Comparison of ENCODE assay signal across 17 cellular contexts in genomic region chr6:43778131-43778857, GRCh38. TPM values are rescaled to one million over a fixed set of nuclear protein-coding genes. Genes with fewer than 3 reads are reported as not detected.
A peak's percentile ranks its signal among the peaks of the same experiment; 100 is the strongest.
DNase-seq lines count a peak whose midpoint lies in the region; ATAC-seq and TF ChIP-seq lines count a peak whose summit lies in the region.
"Had no signal": no experiment of that assay in that cellular context is flagged by ENCODE, and none has a peak within 500 bp of the region (broad histone marks: within the 10 kb centered on the region; RNA-seq: fewer than 3 reads in every experiment).

No MANE protein-coding gene starts in this region.

- WGBS in heart left ventricle, 4 donors: 77 to 85% (median 80%) methylated on average over 4 of the region's 4 CpGs

- peak overlapping the region; percentile 98 for H3K27ac ChIP-seq in right atrium auricular region
- peak overlapping the region in 5 of 12 donors; percentile 23 to 94 (median 46) for H3K27ac ChIP-seq in heart left ventricle
- H3K27ac ChIP-seq in epithelial cell of prostate: peak overlapping the region; percentile 90
- peak overlapping the region; percentile 94 to 100 (median 98) for H3K27ac ChIP-seq in gastrocnemius medialis
- H3K27ac ChIP-seq in dorsolateral prefrontal cortex: no peak overlapping the region
- H3K27ac ChIP-seq: HL-60 had no signal

- H3K4me1 ChIP-seq in right atrium auricular region (peaks cover 0 to 78% of the 10 kb centered on the region in 2 donors), heart left ventricle (peaks cover 8 to 98% (median 54%) of the 10 kb centered on the region in 12 donors), gastrocnemius medialis (peaks cover 58 to 73% of the 10 kb centered on the region in 2 donors)

- intact Hi-C loops in heart left ventricle (cut with DNase I): loop anchor here in 4 of 10 donors (5.0 to 10.0 kb wide), 3 partner anchors 59 to 467 kb away; partner anchors contain the start of gene HSP90AB1 (in 1 of the 4)
- intact Hi-C loops in gastrocnemius medialis (cut with DNase I; ENCODE audit: low total_unique reads): no loop called here
- intact Hi-C loops in dorsolateral prefrontal cortex (cut with DNase I): loop anchor here in 1 of 2 donors (10.0 kb wide), 1 partner anchor 447 kb away; the partner anchor contains the start of gene SLC29A1

- no peaks in the 10 kb centered on the region for H3K9me3 ChIP-seq in right atrium auricular region
- no peaks in the 10 kb centered on the region for H3K9me3 ChIP-seq in heart left ventricle
- H3K9me3 ChIP-seq in gastrocnemius medialis: no peaks in the 10 kb centered on the region

- no peaks in the 10 kb centered on the region for H3K27me3 ChIP-seq in right atrium auricular region
- H3K27me3 ChIP-seq in heart left ventricle: no peaks in the 10 kb centered on the region
- no peaks in the 10 kb centered on the region for H3K27me3 ChIP-seq in gastrocnemius medialis
- no peaks in the 10 kb centered on the region for H3K27me3 ChIP-seq in dorsolateral prefrontal cortex

- H3K36me3 ChIP-seq in right atrium auricular region (peaks cover 62% of the 10 kb centered on the region), heart left ventricle (peaks cover 8 to 81% (median 70%) of the 10 kb centered on the region in 9 donors), gastrocnemius medialis (peaks cover 0 to 60% of the 10 kb centered on the region in 2 donors)

- H3K4me3 ChIP-seq in right atrium auricular region (no peak overlapping the region), heart left ventricle (no peak overlapping the region), gastrocnemius medialis (no peak overlapping the region), dorsolateral prefrontal cortex (no peak overlapping the region)

- TF ChIP-seq POLR2A in heart left ventricle (IDR thresholded peaks at IDR 0.05) (no peak), gastrocnemius medialis (IDR thresholded peaks at IDR 0.05) (no peak)

- DNase-seq in right atrium auricular region (ENCODE audit: low spot score) (no peak), heart left ventricle (no peak), epithelial cell of prostate (ENCODE audit: low read depth, low spot score) (no peak), gastrocnemius medialis (no peak), dorsolateral prefrontal cortex (no peak), RPMI8226 (no peak)
- DNase-seq: ACHN; CD4-positive, alpha-beta T cell; GF-D8; HCEC 1CT; KG1; NCI-H1092; NCI-H1694; NCI-H748 treated with DMSO at 0.1 percent for 48 hours had no signal

- in situ Hi-C loops in gastrocnemius medialis (cut with MboI; ENCODE audit: low sequenced_read_pairs in 4 of 4): no loop called here

- ATAC-seq in heart left ventricle: no peak
- no peak for ATAC-seq in gastrocnemius medialis
- no peak for ATAC-seq in HG02852 (IDR thresholded peaks at IDR 0.05; ENCODE audit: unreplicated experiment)
- ATAC-seq: Panc1 had no signal

- TF ChIP-seq CTCF in right atrium auricular region (IDR thresholded peaks at IDR 0.05) (no peak), heart left ventricle (IDR thresholded peaks at IDR 0.05) (no peak), gastrocnemius medialis (IDR thresholded peaks at IDR 0.05 in 4 of 5, conservative IDR thresholded peaks at IDR 0.05 in 1 of 5) (no peak), dorsolateral prefrontal cortex (IDR thresholded peaks at IDR 0.05 in 54 of 56, conservative IDR thresholded peaks at IDR 0.05 in 2 of 56; ENCODE audit: low read depth in 1 of 56, partially characterized antibody in 56 of 56) (no peak)

RNA-seq across cellular contexts. Expression of gene VEGFA, which starts 8.3 kb away (rescaled TPM):
- total RNA-seq in right atrium auricular region (100 to 1,000 TPM; 102 to 132 TPM), heart left ventricle (100 to 1,000 TPM in 7 of 9 donors, 10 to 100 TPM in 2; 83.0 to 238 (median 171) TPM), gastrocnemius medialis (100 to 1,000 TPM in 3 of 4 donors, 10 to 100 TPM in 1; 66.4 to 195 (median 149) TPM), dorsolateral prefrontal cortex (100 to 1,000 TPM in 20 of 120 experiments, 10 to 100 TPM in 100; 19.7 to 440 (median 56.8) TPM)
- 100 to 1,000 TPM; 139 to 254 TPM for polyA plus RNA-seq in heart left ventricle

Comparison
In these comparisons a context has a peak if more than half of its experiments do, and no peak if none do; other contexts are left out.
1. H3K27ac ChIP-seq: peak in right atrium auricular region (2 of 2), epithelial cell of prostate (single experiment) and gastrocnemius medialis (4 of 4); none in dorsolateral prefrontal cortex (0 of 59).